Comparison of ENCODE assay signal across 1 cellular context in the genomic region with DNA sequence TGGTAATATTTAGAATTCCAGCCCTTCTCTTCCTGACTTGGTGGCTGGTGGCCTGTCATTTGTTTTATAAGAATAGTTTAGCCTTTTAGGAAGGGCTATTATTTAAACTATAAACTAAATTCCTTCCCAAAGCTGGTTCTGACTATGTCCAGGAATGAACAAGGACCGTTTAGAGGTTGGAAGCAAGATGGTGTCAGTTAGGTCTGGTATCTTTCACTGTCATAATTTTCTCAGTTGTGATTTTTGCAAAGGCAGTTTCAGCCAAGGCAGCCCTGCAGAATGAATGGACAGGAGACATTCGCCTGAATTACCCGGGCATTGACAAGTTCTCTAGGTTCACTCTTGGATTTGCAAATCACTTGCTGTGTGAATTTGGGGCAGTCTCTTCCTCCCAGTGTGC.
TF ChIP-seq lines count a peak whose summit lies in the region.

No MANE protein-coding gene starts in this region.

TF ChIP-seq in H1, 55 proteins besides CTCF, POLR2A, EP300 and RAD21 (continued from another document):
- no peak for TF ChIP-seq TCF12 (IDR thresholded peaks at IDR 0.05; ENCODE audit: low read depth, low read length)
- no peak for TF ChIP-seq EZH2 (IDR thresholded peaks at IDR 0.05; ENCODE audit: low read depth, low read length, severe bottlenecking)
- TF ChIP-seq CHD1 (IDR thresholded peaks at IDR 0.05; ENCODE audit: low read depth, low read length) = no peak
- TF ChIP-seq PHF8 (conservative IDR thresholded peaks at IDR 0.05; ENCODE audit: low read depth, low read length) = no peak
- TF ChIP-seq, protein P1, sequence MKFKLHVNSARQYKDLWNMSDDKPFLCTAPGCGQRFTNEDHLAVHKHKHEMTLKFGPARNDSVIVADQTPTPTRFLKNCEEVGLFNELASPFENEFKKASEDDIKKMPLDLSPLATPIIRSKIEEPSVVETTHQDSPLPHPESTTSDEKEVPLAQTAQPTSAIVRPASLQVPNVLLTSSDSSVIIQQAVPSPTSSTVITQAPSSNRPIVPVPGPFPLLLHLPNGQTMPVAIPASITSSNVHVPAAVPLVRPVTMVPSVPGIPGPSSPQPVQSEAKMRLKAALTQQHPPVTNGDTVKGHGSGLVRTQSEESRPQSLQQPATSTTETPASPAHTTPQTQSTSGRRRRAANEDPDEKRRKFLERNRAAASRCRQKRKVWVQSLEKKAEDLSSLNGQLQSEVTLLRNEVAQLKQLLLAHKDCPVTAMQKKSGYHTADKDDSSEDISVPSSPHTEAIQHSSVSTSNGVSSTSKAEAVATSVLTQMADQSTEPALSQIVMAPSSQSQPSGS (IDR thresholded peaks at IDR 0.05; ENCODE audit: low read length) = no peak
- no peak for TF ChIP-seq BCL11A (IDR thresholded peaks at IDR 0.05; ENCODE audit: low read depth in 2 of 2, low read length in 2 of 2)
- TF ChIP-seq, protein P2, sequence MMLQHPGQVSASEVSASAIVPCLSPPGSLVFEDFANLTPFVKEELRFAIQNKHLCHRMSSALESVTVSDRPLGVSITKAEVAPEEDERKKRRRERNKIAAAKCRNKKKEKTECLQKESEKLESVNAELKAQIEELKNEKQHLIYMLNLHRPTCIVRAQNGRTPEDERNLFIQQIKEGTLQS (IDR thresholded peaks at IDR 0.05; ENCODE audit: insufficient read depth, low read depth, low read length) = no peak
- no peak for TF ChIP-seq KDM4A (IDR thresholded peaks at IDR 0.05; ENCODE audit: low read depth, low read length, severe bottlenecking)
- TF ChIP-seq, protein P3, sequence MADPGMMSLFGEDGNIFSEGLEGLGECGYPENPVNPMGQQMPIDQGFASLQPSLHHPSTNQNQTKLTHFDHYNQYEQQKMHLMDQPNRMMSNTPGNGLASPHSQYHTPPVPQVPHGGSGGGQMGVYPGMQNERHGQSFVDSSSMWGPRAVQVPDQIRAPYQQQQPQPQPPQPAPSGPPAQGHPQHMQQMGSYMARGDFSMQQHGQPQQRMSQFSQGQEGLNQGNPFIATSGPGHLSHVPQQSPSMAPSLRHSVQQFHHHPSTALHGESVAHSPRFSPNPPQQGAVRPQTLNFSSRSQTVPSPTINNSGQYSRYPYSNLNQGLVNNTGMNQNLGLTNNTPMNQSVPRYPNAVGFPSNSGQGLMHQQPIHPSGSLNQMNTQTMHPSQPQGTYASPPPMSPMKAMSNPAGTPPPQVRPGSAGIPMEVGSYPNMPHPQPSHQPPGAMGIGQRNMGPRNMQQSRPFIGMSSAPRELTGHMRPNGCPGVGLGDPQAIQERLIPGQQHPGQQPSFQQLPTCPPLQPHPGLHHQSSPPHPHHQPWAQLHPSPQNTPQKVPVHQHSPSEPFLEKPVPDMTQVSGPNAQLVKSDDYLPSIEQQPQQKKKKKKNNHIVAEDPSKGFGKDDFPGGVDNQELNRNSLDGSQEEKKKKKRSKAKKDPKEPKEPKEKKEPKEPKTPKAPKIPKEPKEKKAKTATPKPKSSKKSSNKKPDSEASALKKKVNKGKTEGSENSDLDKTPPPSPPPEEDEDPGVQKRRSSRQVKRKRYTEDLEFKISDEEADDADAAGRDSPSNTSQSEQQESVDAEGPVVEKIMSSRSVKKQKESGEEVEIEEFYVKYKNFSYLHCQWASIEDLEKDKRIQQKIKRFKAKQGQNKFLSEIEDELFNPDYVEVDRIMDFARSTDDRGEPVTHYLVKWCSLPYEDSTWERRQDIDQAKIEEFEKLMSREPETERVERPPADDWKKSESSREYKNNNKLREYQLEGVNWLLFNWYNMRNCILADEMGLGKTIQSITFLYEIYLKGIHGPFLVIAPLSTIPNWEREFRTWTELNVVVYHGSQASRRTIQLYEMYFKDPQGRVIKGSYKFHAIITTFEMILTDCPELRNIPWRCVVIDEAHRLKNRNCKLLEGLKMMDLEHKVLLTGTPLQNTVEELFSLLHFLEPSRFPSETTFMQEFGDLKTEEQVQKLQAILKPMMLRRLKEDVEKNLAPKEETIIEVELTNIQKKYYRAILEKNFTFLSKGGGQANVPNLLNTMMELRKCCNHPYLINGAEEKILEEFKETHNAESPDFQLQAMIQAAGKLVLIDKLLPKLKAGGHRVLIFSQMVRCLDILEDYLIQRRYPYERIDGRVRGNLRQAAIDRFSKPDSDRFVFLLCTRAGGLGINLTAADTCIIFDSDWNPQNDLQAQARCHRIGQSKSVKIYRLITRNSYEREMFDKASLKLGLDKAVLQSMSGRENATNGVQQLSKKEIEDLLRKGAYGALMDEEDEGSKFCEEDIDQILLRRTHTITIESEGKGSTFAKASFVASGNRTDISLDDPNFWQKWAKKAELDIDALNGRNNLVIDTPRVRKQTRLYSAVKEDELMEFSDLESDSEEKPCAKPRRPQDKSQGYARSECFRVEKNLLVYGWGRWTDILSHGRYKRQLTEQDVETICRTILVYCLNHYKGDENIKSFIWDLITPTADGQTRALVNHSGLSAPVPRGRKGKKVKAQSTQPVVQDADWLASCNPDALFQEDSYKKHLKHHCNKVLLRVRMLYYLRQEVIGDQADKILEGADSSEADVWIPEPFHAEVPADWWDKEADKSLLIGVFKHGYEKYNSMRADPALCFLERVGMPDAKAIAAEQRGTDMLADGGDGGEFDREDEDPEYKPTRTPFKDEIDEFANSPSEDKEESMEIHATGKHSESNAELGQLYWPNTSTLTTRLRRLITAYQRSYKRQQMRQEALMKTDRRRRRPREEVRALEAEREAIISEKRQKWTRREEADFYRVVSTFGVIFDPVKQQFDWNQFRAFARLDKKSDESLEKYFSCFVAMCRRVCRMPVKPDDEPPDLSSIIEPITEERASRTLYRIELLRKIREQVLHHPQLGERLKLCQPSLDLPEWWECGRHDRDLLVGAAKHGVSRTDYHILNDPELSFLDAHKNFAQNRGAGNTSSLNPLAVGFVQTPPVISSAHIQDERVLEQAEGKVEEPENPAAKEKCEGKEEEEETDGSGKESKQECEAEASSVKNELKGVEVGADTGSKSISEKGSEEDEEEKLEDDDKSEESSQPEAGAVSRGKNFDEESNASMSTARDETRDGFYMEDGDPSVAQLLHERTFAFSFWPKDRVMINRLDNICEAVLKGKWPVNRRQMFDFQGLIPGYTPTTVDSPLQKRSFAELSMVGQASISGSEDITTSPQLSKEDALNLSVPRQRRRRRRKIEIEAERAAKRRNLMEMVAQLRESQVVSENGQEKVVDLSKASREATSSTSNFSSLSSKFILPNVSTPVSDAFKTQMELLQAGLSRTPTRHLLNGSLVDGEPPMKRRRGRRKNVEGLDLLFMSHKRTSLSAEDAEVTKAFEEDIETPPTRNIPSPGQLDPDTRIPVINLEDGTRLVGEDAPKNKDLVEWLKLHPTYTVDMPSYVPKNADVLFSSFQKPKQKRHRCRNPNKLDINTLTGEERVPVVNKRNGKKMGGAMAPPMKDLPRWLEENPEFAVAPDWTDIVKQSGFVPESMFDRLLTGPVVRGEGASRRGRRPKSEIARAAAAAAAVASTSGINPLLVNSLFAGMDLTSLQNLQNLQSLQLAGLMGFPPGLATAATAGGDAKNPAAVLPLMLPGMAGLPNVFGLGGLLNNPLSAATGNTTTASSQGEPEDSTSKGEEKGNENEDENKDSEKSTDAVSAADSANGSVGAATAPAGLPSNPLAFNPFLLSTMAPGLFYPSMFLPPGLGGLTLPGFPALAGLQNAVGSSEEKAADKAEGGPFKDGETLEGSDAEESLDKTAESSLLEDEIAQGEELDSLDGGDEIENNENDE (IDR thresholded peaks at IDR 0.05; ENCODE audit: insufficient replicate concordance, low read length) = no peak
- TF ChIP-seq MAFK (IDR thresholded peaks at IDR 0.05; ENCODE audit: low read depth, low read length) = no peak
- no peak for TF ChIP-seq ASH2L (IDR thresholded peaks at IDR 0.05; ENCODE audit: low read length)
- TF ChIP-seq CEBPB (IDR thresholded peaks at IDR 0.05; ENCODE audit: low read depth, low read length) = no peak
- TF ChIP-seq, protein P4, sequence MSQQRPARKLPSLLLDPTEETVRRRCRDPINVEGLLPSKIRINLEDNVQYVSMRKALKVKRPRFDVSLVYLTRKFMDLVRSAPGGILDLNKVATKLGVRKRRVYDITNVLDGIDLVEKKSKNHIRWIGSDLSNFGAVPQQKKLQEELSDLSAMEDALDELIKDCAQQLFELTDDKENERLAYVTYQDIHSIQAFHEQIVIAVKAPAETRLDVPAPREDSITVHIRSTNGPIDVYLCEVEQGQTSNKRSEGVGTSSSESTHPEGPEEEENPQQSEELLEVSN (IDR thresholded peaks at IDR 0.05) = no peak
- TF ChIP-seq, protein P5, sequence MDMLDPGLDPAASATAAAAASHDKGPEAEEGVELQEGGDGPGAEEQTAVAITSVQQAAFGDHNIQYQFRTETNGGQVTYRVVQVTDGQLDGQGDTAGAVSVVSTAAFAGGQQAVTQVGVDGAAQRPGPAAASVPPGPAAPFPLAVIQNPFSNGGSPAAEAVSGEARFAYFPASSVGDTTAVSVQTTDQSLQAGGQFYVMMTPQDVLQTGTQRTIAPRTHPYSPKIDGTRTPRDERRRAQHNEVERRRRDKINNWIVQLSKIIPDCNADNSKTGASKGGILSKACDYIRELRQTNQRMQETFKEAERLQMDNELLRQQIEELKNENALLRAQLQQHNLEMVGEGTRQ (IDR thresholded peaks at IDR 0.05; ENCODE audit: low read length) = no peak
- TF ChIP-seq SP4 (IDR thresholded peaks at IDR 0.05; ENCODE audit: low read length) = no peak
- TF ChIP-seq TEAD4 (IDR thresholded peaks at IDR 0.05; ENCODE audit: low read depth, low read length) = no peak
- no peak for TF ChIP-seq HDAC2 (IDR thresholded peaks at IDR 0.05; ENCODE audit: borderline replicate concordance in 1 of 2, low read depth in 2 of 2, low read length in 2 of 2)
- TF ChIP-seq NANOG (IDR thresholded peaks at IDR 0.05; ENCODE audit: insufficient read depth, low read depth, low read length, poor library complexity, severe bottlenecking) = no peak
